Comparison of ENCODE assay signal across 8 cellular contexts in genomic region chr22:30305906-30306628, GRCh38. TPM values are rescaled to one million over a fixed set of nuclear protein-coding genes. Genes with fewer than 3 reads are reported as not detected.
DNase-seq lines count a peak whose midpoint lies in the region; ATAC-seq and TF ChIP-seq lines count a peak whose summit lies in the region.

No MANE protein-coding gene starts in this region.

- intact Hi-C loops in gastrocnemius medialis (cut with DNase I; ENCODE audit: low total_unique reads): loop anchor here (2.0 kb wide), 1 partner anchor 15 kb away; no protein-coding TSS in a partner anchor

- DNase-seq in RPMI7951 (ENCODE audit: low read depth): peak; percentile 28
- DNase-seq in effector memory CD8-positive, alpha-beta T cell: no peak
- DNase-seq in gastrocnemius medialis: no peak
- no peak for DNase-seq in T-helper 9 cell
- no peak for DNase-seq in DMS 273 treated with DMSO at 0.1 percent for 48 hours (lab: John Stamatoyannopoulos, UW)
- DNase-seq in NCI-H345 (lab: John Stamatoyannopoulos, UW): no peak
- no peak for DNase-seq in activated CD8-positive, alpha-beta memory T cell treated with anti-CD3 and anti-CD28 coated beads, Interleukin-2, amount 50 U/mL, for 48 hours

- H3K36me3 Mint-ChIP-seq in effector memory CD8-positive, alpha-beta T cell (ENCODE audit: insufficient read depth): peaks cover 14% of the 10 kb centered on the region

- H3K4me3 ChIP-seq in GM12875 (ENCODE audit: low read depth, low read length) (peak overlapping the region; percentile 46), gastrocnemius medialis (no peak overlapping the region)

- no peaks in the 10 kb centered on the region for H3K9me3 ChIP-seq in gastrocnemius medialis

- peaks cover 96 to 97% of the 10 kb centered on the region in 2 donors for H3K4me1 Mint-ChIP-seq in effector memory CD8-positive, alpha-beta T cell (ENCODE audit: low read depth in 2 of 2)

- peak; percentile 63 for ATAC-seq in effector memory CD8-positive, alpha-beta T cell (replicated peaks)
- ATAC-seq in gastrocnemius medialis: no peak

- no peaks in the 10 kb centered on the region for H3K27me3 Mint-ChIP-seq in effector memory CD8-positive, alpha-beta T cell

- H3K27ac Mint-ChIP-seq in effector memory CD8-positive, alpha-beta T cell: peak overlapping the region; percentile 94 to 95

- in situ Hi-C loops in gastrocnemius medialis (cut with MboI; ENCODE audit: low sequenced_read_pairs in 4 of 4): no loop called here

- H3K4me3 Mint-ChIP-seq in effector memory CD8-positive, alpha-beta T cell: peak overlapping the region; percentile 79 to 81

- H3K9me3 Mint-ChIP-seq in effector memory CD8-positive, alpha-beta T cell: no peaks in the 10 kb centered on the region

- TF ChIP-seq POLR2A in gastrocnemius medialis (IDR thresholded peaks at IDR 0.05): no peak

- peaks cover 67 to 86% of the 10 kb centered on the region in 2 donors for H3K4me1 ChIP-seq in gastrocnemius medialis

- peak overlapping the region; percentile 67 to 86 (median 70) for H3K27ac ChIP-seq in gastrocnemius medialis

- no peaks in the 10 kb centered on the region for H3K36me3 ChIP-seq in gastrocnemius medialis

- TF ChIP-seq CTCF in GM12875 (IDR thresholded peaks at IDR 0.05; ENCODE audit: borderline replicate concordance, insufficient read depth, low read depth, low read length) (no peak), gastrocnemius medialis (IDR thresholded peaks at IDR 0.05 in 4 of 5, conservative IDR thresholded peaks at IDR 0.05 in 1 of 5) (no peak)

- no peaks in the 10 kb centered on the region for H3K27me3 ChIP-seq in gastrocnemius medialis

RNA-seq across cellular contexts. Expression of gene CASTOR1, which starts 16.8 kb away (rescaled TPM):
- total RNA-seq in RPMI7951 (2014; rRNA removed; shearing (Covaris generic)): 9.6 and 16.6 TPM in 2 replicates
- total RNA-seq in gastrocnemius medialis: 1 to 10 TPM; 3.5 to 6.5 (median 5.6) TPM

RNA-seq across cellular contexts. Expression of gene TBC1D10A, which starts 20.7 kb away (rescaled TPM):
- total RNA-seq in RPMI7951 (2014; rRNA removed; shearing (Covaris generic)): 18.5 and 23.2 TPM in 2 replicates
- total RNA-seq in gastrocnemius medialis: 1 to 10 TPM; 4.1 to 9.6 (median 6.2) TPM

RNA-seq across cellular contexts. Expression of gene OSM, which starts 39.4 kb away (rescaled TPM):
- total RNA-seq in RPMI7951 (2014; rRNA removed; shearing (Covaris generic)): not detected in 2 replicates
- under 1 TPM in 1 of 4 donors, not detected in 3; 0.53 TPM for total RNA-seq in gastrocnemius medialis

RNA-seq across cellular contexts. Expression of gene SF3A1, which starts 50.6 kb away (rescaled TPM):
- total RNA-seq in RPMI7951 (2014; rRNA removed; shearing (Covaris generic)): 16.3 and 33.9 TPM in 2 replicates
- 100 to 1,000 TPM in 2 of 4 donors, 10 to 100 TPM in 2; 36.0 to 145 (median 94.5) TPM for total RNA-seq in gastrocnemius medialis

RNA-seq across cellular contexts. Expression of gene CCDC157, which starts 50.7 kb away (rescaled TPM):
- 1.8 and 2.9 TPM in 2 replicates for total RNA-seq in RPMI7951 (2014; rRNA removed; shearing (Covaris generic))
- total RNA-seq in gastrocnemius medialis: 1 to 10 TPM in 2 of 4 donors, under 1 TPM in 2; 0.41 to 1.4 (median 1.1) TPM
